Comparison of ENCODE assay signal across 14 cellular contexts in genomic region chr5:145925803-145926202, GRCh38. TPM values are rescaled to one million over a fixed set of nuclear protein-coding genes. Genes with fewer than 3 reads are reported as not detected.
DNase-seq lines count a peak whose midpoint lies in the region; ATAC-seq and TF ChIP-seq lines count a peak whose summit lies in the region.
"Had no signal": no experiment of that assay in that cellular context is flagged by ENCODE, and none has a peak within 500 bp of the region (broad histone marks: within the 10 kb centered on the region; RNA-seq: fewer than 3 reads in every experiment).

No MANE protein-coding gene starts in this region.

- no peak overlapping the region for H3K4me3 ChIP-seq in osteoblast (ENCODE audit: insufficient read depth, low read length)

- H3K79me2 ChIP-seq in osteoblast (ENCODE audit: insufficient read depth, low read length): no peaks in the 10 kb centered on the region

- H3K27ac ChIP-seq in epithelial cell of prostate (peak overlapping the region; percentile 95), osteoblast (ENCODE audit: low read depth, low read length) (peak overlapping the region; percentile 74)

- H3K27me3 ChIP-seq in osteoblast (ENCODE audit: insufficient read depth, low read length): no peaks in the 10 kb centered on the region

- no peak for ATAC-seq in HG02970 (IDR thresholded peaks at IDR 0.05; ENCODE audit: low FRiP score, unreplicated experiment)
- ATAC-seq in HG03565 (IDR thresholded peaks at IDR 0.05; ENCODE audit: unreplicated experiment): no peak

- H3K4me2 ChIP-seq in osteoblast (ENCODE audit: insufficient read depth, low read length): peak overlapping the region; percentile 29

- H3K9me3 ChIP-seq in osteoblast (ENCODE audit: low read depth, low read length): no peaks in the 10 kb centered on the region

- peaks cover 22% of the 10 kb centered on the region for H3K4me1 ChIP-seq in osteoblast (ENCODE audit: insufficient read depth, low read length)

- DNase-seq in GM04503 (ENCODE audit: low read depth) (peak; percentile 78), NCI-H460 (ENCODE audit: extremely low read depth, low read depth) (peak; percentile 93), epithelial cell of prostate (ENCODE audit: low read depth, low spot score) (peak; percentile 85), osteoblast (ENCODE audit: insufficient read length, low spot score, missing footprints) (no peak), NCI-H2029 (lab: John Stamatoyannopoulos, UW) (no peak)
- DNase-seq in NK-92 treated with Interleukin-12 subunit alpha and Interleukin-12 subunit beta, amount 100 ng/mL, for 24 hours (lab: John Stamatoyannopoulos, UW): no peak
- DNase-seq: activated CD4-positive, alpha-beta T cell treated with anti-CD3 and anti-CD28 coated beads, Interleukin-2, amount 50 U/mL, for 4 hours; activated naive CD4-positive, alpha-beta T cell; left cardiac atrium; NCI-H187 treated with DMSO at 0.1 percent for 48 hours had no signal

- H2AFZ ChIP-seq in osteoblast (ENCODE audit: low read length): no peak overlapping the region

- TF ChIP-seq CTCF in osteoblast (IDR thresholded peaks at IDR 0.05; ENCODE audit: extremely low read depth, low read depth, low read length): no peak

- no peaks in the 10 kb centered on the region for H4K20me1 ChIP-seq in osteoblast (ENCODE audit: insufficient read depth, low read length)

- no peaks in the 10 kb centered on the region for H3K36me3 ChIP-seq in osteoblast (ENCODE audit: insufficient read depth, low read length)

RNA-seq across cellular contexts. Expression of gene SH3RF2, which starts 10.6 kb away (rescaled TPM):
- total RNA-seq in NCI-H460 (2014; rRNA removed; shearing (Covaris generic)): 8.4 and 10.6 TPM in 2 replicates
- polyA plus RNA-seq in NCI-H460 (2014; cell fraction: nucleus; rRNA removed): 17.8 and 19.7 TPM in 2 replicates
- total RNA-seq in osteoblast: 2.9 and 4.0 TPM in 2 replicates
- polyA plus RNA-seq: neural cell had no signal

RNA-seq across cellular contexts. Expression of gene GRXCR2, which starts 53.0 kb away (rescaled TPM):
- not detected in 2 replicates for total RNA-seq in NCI-H460 (2014; rRNA removed; shearing (Covaris generic))
- polyA plus RNA-seq in NCI-H460 (2014; cell fraction: nucleus; rRNA removed): not detected in 2 replicates
- not detected in 2 replicates for total RNA-seq in osteoblast
- total RNA-seq: T-helper 1 cell treated with Interleukin-12 subunit alpha and Interleukin-12 subunit beta and Interleukin-4 antibody, amounts not matched to agents 30 ng/mL and 1 ng/mL, for 36 hours had no signal
- polyA plus RNA-seq: neural cell had no signal

Comparison
In these comparisons a context has a peak if more than half of its experiments do, and no peak if none do; other contexts are left out.
1. DNase-seq: peak in GM04503 (single experiment), NCI-H460 (single experiment) and epithelial cell of prostate (single experiment); none in osteoblast (single experiment), NCI-H2029 (single experiment) and NK-92 treated with Interleukin-12 subunit alpha and Interleukin-12 subunit beta, amount 100 ng/mL, for 24 hours (single experiment).